Comparison of ENCODE assay signal across 14 cellular contexts in the genomic region with DNA sequence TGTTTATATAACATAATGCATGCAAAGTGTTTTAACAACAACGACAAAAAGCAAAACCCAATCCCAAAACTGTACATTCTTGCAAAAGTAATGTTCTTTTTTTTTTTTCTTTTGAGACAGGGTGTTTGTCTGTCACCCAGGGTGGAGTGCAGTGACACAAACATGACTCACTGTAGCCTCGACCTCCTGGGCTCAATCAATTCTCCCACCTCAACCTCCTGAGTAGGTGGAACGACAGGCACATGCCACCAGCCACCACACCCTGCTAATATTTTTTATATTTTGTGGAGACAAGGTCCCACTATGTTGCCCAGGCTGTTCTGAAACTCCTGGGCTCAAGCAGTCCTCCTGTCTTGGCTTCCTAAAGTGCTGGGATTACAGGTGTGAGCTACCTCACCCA. TPM values are rescaled to one million over a fixed set of nuclear protein-coding genes. Genes with fewer than 3 reads are reported as not detected.
DNase-seq lines count a peak whose midpoint lies in the region; ATAC-seq and TF ChIP-seq lines count a peak whose summit lies in the region.
"Had no signal": no experiment of that assay in that cellular context is flagged by ENCODE, and none has a peak within 500 bp of the region (broad histone marks: within the 10 kb centered on the region; RNA-seq: fewer than 3 reads in every experiment).

No MANE protein-coding gene starts in this region.

- H3K9me2 ChIP-seq in PC-3 (replicated peaks; ENCODE audit: low read length), result no peaks in the 10 kb centered on the region

- peak overlapping the region; percentile 2 for H3K4me2 ChIP-seq in PC-3 (ENCODE audit: low read length)

- H3K4me1 ChIP-seq in PC-3 (ENCODE audit: insufficient read depth, low read length), result peaks cover 15% of the 10 kb centered on the region
- H3K4me1 ChIP-seq: foreskin keratinocyte had no signal

- H3K27ac Mint-ChIP-seq in activated T-cell treated with anti-CD3 and anti-CD28 coated beads, Interleukin-2, amount 50 U/mL, for 24 hours, result no peak overlapping the region
- H3K27ac Mint-ChIP-seq in activated naive CD8-positive, alpha-beta T cell treated with anti-CD3 and anti-CD28 coated beads, Interleukin-2, amount 10 ng/mL, durations not matched to agents 7 days and 5 days, result no peak overlapping the region
- H3K27ac Mint-ChIP-seq: mesothelial cell of epicardium had no signal

- ATAC-seq in activated T-cell treated with anti-CD3 and anti-CD28 coated beads, Interleukin-2, amount 50 U/mL, for 4 hours, result peak; percentile 57 to 77
- ATAC-seq in PC-3 (peak; percentile 64), HG02678 (IDR thresholded peaks at IDR 0.05; ENCODE audit: unreplicated experiment) (no peak), left lobe of liver (no peak)
- peak; percentile 51 for ATAC-seq in activated naive CD8-positive, alpha-beta T cell treated with anti-CD3 and anti-CD28 coated beads, Interleukin-2, amount 10 ng/mL, durations not matched to agents 7 days and 5 days (ENCODE audit: low read depth)
- ATAC-seq: foreskin keratinocyte had no signal

- no peak for TF ChIP-seq CTCF in PC-3 (conservative IDR thresholded peaks at IDR 0.05; ENCODE audit: low read depth, low read length)

- BruUV-seq in PC-3 (replicated peaks; lab: Mats Ljungman, UMichigan), result no TSS peak

- intact Hi-C loops in PC-3 (cut with micrococcal nuclease), result no loop called here

- H3K9me3 ChIP-seq in PC-3 (ENCODE audit: low read length), result no peaks in the 10 kb centered on the region

- no peak for DNase-seq in activated T-cell treated with anti-CD3 and anti-CD28 coated beads, Interleukin-2, amount 50 U/mL, for 4 hours
- no peak for DNase-seq in activated T-cell treated with anti-CD3 and anti-CD28 coated beads, Interleukin-2, amount 50 U/mL, for 24 hours
- DNase-seq in PC-3 (peak; percentile 64), left lobe of liver (ENCODE audit: low spot score) (no peak), GM19238 (ENCODE audit: insufficient read length, low spot score) (no peak)
- no peak for DNase-seq in activated naive CD8-positive, alpha-beta T cell treated with anti-CD3 and anti-CD28 coated beads, Interleukin-2, amount 10 ng/mL, durations not matched to agents 7 days and 5 days
- peak; percentile 1 to 20 for DNase-seq in stimulated activated CD8-positive, alpha-beta memory T cell treated with anti-CD3 and anti-CD28 coated beads, Interleukin-7, amount 100 ng/mL, for 4 hours (ENCODE audit: low read depth in 2 of 2)
- DNase-seq: CD8-positive, alpha-beta memory T cell; foreskin keratinocyte; NCI-H1694 treated with DMSO at 0.1 percent for 48 hours had no signal

- H3K9me3 Mint-ChIP-seq in activated T-cell treated with anti-CD3 and anti-CD28 coated beads, Interleukin-2, amount 50 U/mL, for 4 hours, result no peaks in the 10 kb centered on the region
- H3K9me3 Mint-ChIP-seq in activated T-cell treated with anti-CD3 and anti-CD28 coated beads, Interleukin-2, amount 50 U/mL, for 24 hours, result no peaks in the 10 kb centered on the region
- no peaks in the 10 kb centered on the region for H3K9me3 Mint-ChIP-seq in activated naive CD8-positive, alpha-beta T cell treated with anti-CD3 and anti-CD28 coated beads, Interleukin-2, amount 10 ng/mL, durations not matched to agents 7 days and 5 days
- H3K9me3 Mint-ChIP-seq: CD8-positive, alpha-beta memory T cell; mesothelial cell of epicardium had no signal

- H3K79me2 ChIP-seq in PC-3 (ENCODE audit: low read length), result no peaks in the 10 kb centered on the region

- H4K20me1 ChIP-seq in PC-3 (ENCODE audit: low read length), result no peaks in the 10 kb centered on the region

- H3K4me3 ChIP-seq in PC-3 (ENCODE audit: low read length), result no peak overlapping the region

- no peaks in the 10 kb centered on the region for H3F3A ChIP-seq in PC-3 (ENCODE audit: low read length, unreplicated experiment)

- H3K27me3 Mint-ChIP-seq in activated T-cell treated with anti-CD3 and anti-CD28 coated beads, Interleukin-2, amount 50 U/mL, for 4 hours (ENCODE audit: low read depth), result no peaks in the 10 kb centered on the region
- no peaks in the 10 kb centered on the region for H3K27me3 Mint-ChIP-seq in activated T-cell treated with anti-CD3 and anti-CD28 coated beads, Interleukin-2, amount 50 U/mL, for 24 hours
- H3K27me3 Mint-ChIP-seq in activated naive CD8-positive, alpha-beta T cell treated with anti-CD3 and anti-CD28 coated beads, Interleukin-2, amount 10 ng/mL, durations not matched to agents 7 days and 5 days, result no peaks in the 10 kb centered on the region

- CTCF ChIA-PET in PC-3 (lab: Charles Lee), result no interaction called here

- H3K36me3 ChIP-seq in PC-3 (ENCODE audit: low read depth, low read length), result no peaks in the 10 kb centered on the region

- no peak overlapping the region for H3K9ac ChIP-seq in PC-3 (ENCODE audit: low read length)

- H3K4me1 Mint-ChIP-seq in activated T-cell treated with anti-CD3 and anti-CD28 coated beads, Interleukin-2, amount 50 U/mL, for 4 hours (ENCODE audit: low read depth), result peaks cover 2% of the 10 kb centered on the region
- peaks cover 34% of the 10 kb centered on the region for H3K4me1 Mint-ChIP-seq in activated T-cell treated with anti-CD3 and anti-CD28 coated beads, Interleukin-2, amount 50 U/mL, for 24 hours (ENCODE audit: low read depth)
- H3K4me1 Mint-ChIP-seq in activated naive CD8-positive, alpha-beta T cell treated with anti-CD3 and anti-CD28 coated beads, Interleukin-2, amount 10 ng/mL, durations not matched to agents 7 days and 5 days, result peaks cover 40% of the 10 kb centered on the region
- H3K4me1 Mint-ChIP-seq: CD8-positive, alpha-beta memory T cell; mesothelial cell of epicardium had no signal

- no peak overlapping the region for H3K4me3 Mint-ChIP-seq in activated T-cell treated with anti-CD3 and anti-CD28 coated beads, Interleukin-2, amount 50 U/mL, for 4 hours
- no peak overlapping the region for H3K4me3 Mint-ChIP-seq in activated T-cell treated with anti-CD3 and anti-CD28 coated beads, Interleukin-2, amount 50 U/mL, for 24 hours
- no peak overlapping the region for H3K4me3 Mint-ChIP-seq in activated naive CD8-positive, alpha-beta T cell treated with anti-CD3 and anti-CD28 coated beads, Interleukin-2, amount 10 ng/mL, durations not matched to agents 7 days and 5 days
- H3K4me3 Mint-ChIP-seq: CD8-positive, alpha-beta memory T cell; mesothelial cell of epicardium had no signal

- POLR2A ChIA-PET in PC-3 (lab: Charles Lee; ENCODE audit: unreplicated experiment), result no interaction called here
- POLR2A ChIA-PET in activated naive CD8-positive, alpha-beta T cell treated with anti-CD3 and anti-CD28 coated beads, Interleukin-2, amount 10 ng/mL, durations not matched to agents 7 days and 5 days (lab: Charles Lee), result interaction anchor here (1.4 kb wide), 1 partner anchor 47 kb away, joined by 4 read pairs; no protein-coding TSS in a partner anchor

- no peaks in the 10 kb centered on the region for H3K36me3 Mint-ChIP-seq in activated T-cell treated with anti-CD3 and anti-CD28 coated beads, Interleukin-2, amount 50 U/mL, for 4 hours (ENCODE audit: insufficient read depth)
- no peaks in the 10 kb centered on the region for H3K36me3 Mint-ChIP-seq in activated T-cell treated with anti-CD3 and anti-CD28 coated beads, Interleukin-2, amount 50 U/mL, for 24 hours (ENCODE audit: low read depth)
- H3K36me3 Mint-ChIP-seq in activated naive CD8-positive, alpha-beta T cell treated with anti-CD3 and anti-CD28 coated beads, Interleukin-2, amount 10 ng/mL, durations not matched to agents 7 days and 5 days, result peaks cover 22% of the 10 kb centered on the region
- H3K36me3 Mint-ChIP-seq: CD8-positive, alpha-beta memory T cell; mesothelial cell of epicardium had no signal

- H3K27ac ChIP-seq in PC-3 (ENCODE audit: low read length), result no peak overlapping the region
- H3K27ac ChIP-seq: foreskin keratinocyte, HL-60 had no signal

- H3K27me3 ChIP-seq in PC-3 (ENCODE audit: low read length), result no peaks in the 10 kb centered on the region
- H3K27me3 ChIP-seq: foreskin keratinocyte had no signal

- peak overlapping the region; percentile 0; the same call in 1 of the 2 replicates for H2AFZ ChIP-seq in PC-3 (ENCODE audit: low read length)

RNA-seq across cellular contexts. Expression of a gene that starts 13.6 kb away (rescaled TPM):
- not detected for total RNA-seq in activated T-cell treated with anti-CD3 and anti-CD28 coated beads, Interleukin-2, amount 50 U/mL, for 4 hours
- total RNA-seq in PC-3 (2014; rRNA removed) (not detected in 2 replicates), left lobe of liver (0.23 TPM)
- 1 to 10 TPM; 3.4 to 4.1 TPM for total RNA-seq in activated naive CD8-positive, alpha-beta T cell treated with anti-CD3 and anti-CD28 coated beads, Interleukin-2, amount 10 ng/mL, durations not matched to agents 7 days and 5 days
- total RNA-seq: foreskin keratinocyte, RPMI7951 had no signal

RNA-seq across cellular contexts. Expression of a gene that starts 36.3 kb away (rescaled TPM):
- 1 to 10 TPM; 3.4 to 8.9 (median 4.4) TPM for total RNA-seq in activated T-cell treated with anti-CD3 and anti-CD28 coated beads, Interleukin-2, amount 50 U/mL, for 4 hours
- total RNA-seq in PC-3 (2014; rRNA removed) (0.04 TPM in 1 of 2 replicates, not detected in the other), left lobe of liver (2.9 TPM)
- 10 to 100 TPM; 73.8 to 76.9 TPM for total RNA-seq in activated naive CD8-positive, alpha-beta T cell treated with anti-CD3 and anti-CD28 coated beads, Interleukin-2, amount 10 ng/mL, durations not matched to agents 7 days and 5 days
- total RNA-seq: foreskin keratinocyte had no signal

Comparison
In these comparisons a context has a peak if more than half of its experiments do, and no peak if none do; other contexts are left out.
1. ATAC-seq: peak in activated T-cell treated with anti-CD3 and anti-CD28 coated beads, Interleukin-2, amount 50 U/mL, for 4 hours (2 of 2), PC-3 (single experiment) and activated naive CD8-positive, alpha-beta T cell treated with anti-CD3 and anti-CD28 coated beads, Interleukin-2, amount 10 ng/mL, durations not matched to agents 7 days and 5 days (single experiment); none in HG02678 (single experiment) and left lobe of liver (single experiment).
2. DNase-seq: peak in PC-3 (single experiment) and stimulated activated CD8-positive, alpha-beta memory T cell treated with anti-CD3 and anti-CD28 coated beads, Interleukin-7, amount 100 ng/mL, for 4 hours (2 of 2); none in activated T-cell treated with anti-CD3 and anti-CD28 coated beads, Interleukin-2, amount 50 U/mL, for 4 hours (single experiment), activated T-cell treated with anti-CD3 and anti-CD28 coated beads, Interleukin-2, amount 50 U/mL, for 24 hours (single experiment), activated naive CD8-positive, alpha-beta T cell treated with anti-CD3 and anti-CD28 coated beads, Interleukin-2, amount 10 ng/mL, durations not matched to agents 7 days and 5 days (single experiment), left lobe of liver (single experiment) and GM19238 (single experiment).
3. RNA of a gene that starts 36.3 kb away (total RNA-seq): 73.8 to 76.9 TPM in activated naive CD8-positive, alpha-beta T cell treated with anti-CD3 and anti-CD28 coated beads, Interleukin-2, amount 10 ng/mL, durations not matched to agents 7 days and 5 days; 3.4 to 8.9 TPM in activated T-cell treated with anti-CD3 and anti-CD28 coated beads, Interleukin-2, amount 50 U/mL, for 4 hours, 2.9 TPM in left lobe of liver (single experiment) and 0.04 TPM in PC-3; every median in the first group is over 4 times any median in the second.